2 cellular contexts compared by ENCODE assay signal in the genomic region with DNA sequence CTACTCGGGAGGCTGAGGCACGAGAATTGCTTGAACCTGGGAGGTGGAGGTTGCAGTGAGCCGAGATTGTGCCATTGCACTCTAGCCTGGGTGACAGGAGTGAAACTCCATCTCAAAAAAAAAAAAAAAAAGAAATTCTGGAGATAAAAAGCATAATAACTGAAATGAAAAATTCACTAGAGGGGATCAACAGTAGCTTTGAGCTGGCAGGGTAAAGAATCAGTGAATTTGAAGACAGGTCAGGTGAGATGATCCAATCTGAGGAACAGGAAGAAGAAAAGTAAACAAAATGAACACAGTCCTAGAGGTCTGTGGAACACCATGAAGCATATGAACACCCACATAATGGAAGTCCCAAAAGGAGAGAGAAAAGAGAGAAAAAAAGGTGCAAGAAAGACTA.
TF ChIP-seq lines count a peak whose summit lies in the region.

No MANE protein-coding gene starts in this region.

TF ChIP-seq in WTC11, 78 proteins besides CTCF, POLR2A, EP300 and RAD21 (continued from another document):
- TF ChIP-seq, protein P1, sequence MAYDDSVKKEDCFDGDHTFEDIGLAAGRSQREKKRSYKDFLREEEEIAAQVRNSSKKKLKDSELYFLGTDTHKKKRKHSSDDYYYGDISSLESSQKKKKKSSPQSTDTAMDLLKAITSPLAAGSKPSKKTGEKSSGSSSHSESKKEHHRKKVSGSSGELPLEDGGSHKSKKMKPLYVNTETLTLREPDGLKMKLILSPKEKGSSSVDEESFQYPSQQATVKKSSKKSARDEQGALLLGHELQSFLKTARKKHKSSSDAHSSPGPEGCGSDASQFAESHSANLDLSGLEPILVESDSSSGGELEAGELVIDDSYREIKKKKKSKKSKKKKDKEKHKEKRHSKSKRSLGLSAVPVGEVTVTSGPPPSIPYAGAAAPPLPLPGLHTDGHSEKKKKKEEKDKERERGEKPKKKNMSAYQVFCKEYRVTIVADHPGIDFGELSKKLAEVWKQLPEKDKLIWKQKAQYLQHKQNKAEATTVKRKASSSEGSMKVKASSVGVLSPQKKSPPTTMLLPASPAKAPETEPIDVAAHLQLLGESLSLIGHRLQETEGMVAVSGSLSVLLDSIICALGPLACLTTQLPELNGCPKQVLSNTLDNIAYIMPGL (CRISPR knock-in tag; IDR thresholded peaks at IDR 0.05), result no peak
- TF ChIP-seq ZNF317 (CRISPR knock-in tag; IDR thresholded peaks at IDR 0.05; ENCODE audit: borderline replicate concordance, low read depth) (no peak), MYBL2 (CRISPR knock-in tag; IDR thresholded peaks at IDR 0.05) (no peak), ETV6 (CRISPR knock-in tag; IDR thresholded peaks at IDR 0.05) (no peak), ESRRA (CRISPR knock-in tag; IDR thresholded peaks at IDR 0.05; ENCODE audit: borderline replicate concordance) (no peak)

TF ChIP-seq in K562, 482 proteins besides CTCF, POLR2A, EP300 and RAD21 (continued from another document):
- TF ChIP-seq, protein P2, sequence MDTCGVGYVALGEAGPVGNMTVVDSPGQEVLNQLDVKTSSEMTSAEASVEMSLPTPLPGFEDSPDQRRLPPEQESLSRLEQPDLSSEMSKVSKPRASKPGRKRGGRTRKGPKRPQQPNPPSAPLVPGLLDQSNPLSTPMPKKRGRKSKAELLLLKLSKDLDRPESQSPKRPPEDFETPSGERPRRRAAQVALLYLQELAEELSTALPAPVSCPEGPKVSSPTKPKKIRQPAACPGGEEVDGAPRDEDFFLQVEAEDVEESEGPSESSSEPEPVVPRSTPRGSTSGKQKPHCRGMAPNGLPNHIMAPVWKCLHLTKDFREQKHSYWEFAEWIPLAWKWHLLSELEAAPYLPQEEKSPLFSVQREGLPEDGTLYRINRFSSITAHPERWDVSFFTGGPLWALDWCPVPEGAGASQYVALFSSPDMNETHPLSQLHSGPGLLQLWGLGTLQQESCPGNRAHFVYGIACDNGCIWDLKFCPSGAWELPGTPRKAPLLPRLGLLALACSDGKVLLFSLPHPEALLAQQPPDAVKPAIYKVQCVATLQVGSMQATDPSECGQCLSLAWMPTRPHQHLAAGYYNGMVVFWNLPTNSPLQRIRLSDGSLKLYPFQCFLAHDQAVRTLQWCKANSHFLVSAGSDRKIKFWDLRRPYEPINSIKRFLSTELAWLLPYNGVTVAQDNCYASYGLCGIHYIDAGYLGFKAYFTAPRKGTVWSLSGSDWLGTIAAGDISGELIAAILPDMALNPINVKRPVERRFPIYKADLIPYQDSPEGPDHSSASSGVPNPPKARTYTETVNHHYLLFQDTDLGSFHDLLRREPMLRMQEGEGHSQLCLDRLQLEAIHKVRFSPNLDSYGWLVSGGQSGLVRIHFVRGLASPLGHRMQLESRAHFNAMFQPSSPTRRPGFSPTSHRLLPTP (IDR thresholded peaks at IDR 0.05; ENCODE audit: borderline replicate concordance, extremely low read depth, insufficient read length), result no peak
- TF ChIP-seq KAT2B (IDR thresholded peaks at IDR 0.05; ENCODE audit: low read depth, low read length) (no peak), POLR2B (IDR thresholded peaks at IDR 0.05; ENCODE audit: low read depth, partially characterized antibody) (no peak), YBX1 (IDR thresholded peaks at IDR 0.05) (no peak)
- TF ChIP-seq, protein P3, sequence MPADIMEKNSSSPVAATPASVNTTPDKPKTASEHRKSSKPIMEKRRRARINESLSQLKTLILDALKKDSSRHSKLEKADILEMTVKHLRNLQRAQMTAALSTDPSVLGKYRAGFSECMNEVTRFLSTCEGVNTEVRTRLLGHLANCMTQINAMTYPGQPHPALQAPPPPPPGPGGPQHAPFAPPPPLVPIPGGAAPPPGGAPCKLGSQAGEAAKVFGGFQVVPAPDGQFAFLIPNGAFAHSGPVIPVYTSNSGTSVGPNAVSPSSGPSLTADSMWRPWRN (IDR thresholded peaks at IDR 0.05; ENCODE audit: low read depth), result no peak
